ENCODE assay signal across 14 cellular contexts in the genomic region with DNA sequence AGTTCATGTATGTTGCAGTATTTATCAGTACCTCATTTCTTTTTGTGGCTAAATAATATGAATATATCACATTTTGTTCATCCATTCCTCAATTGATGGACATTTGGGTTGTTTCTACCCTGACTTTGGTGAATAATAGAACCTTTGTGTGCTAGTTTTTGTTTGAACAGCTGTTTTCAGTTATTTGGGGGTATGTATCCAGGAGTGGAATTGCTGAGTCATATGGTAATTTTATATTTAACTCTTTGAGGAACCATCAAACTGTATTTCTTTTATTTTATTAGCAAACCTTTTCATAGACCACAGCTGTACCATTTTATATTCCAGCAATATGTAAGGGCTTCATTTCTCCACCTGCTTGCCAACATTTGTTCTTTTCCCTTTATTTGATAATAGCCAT. TPM values are rescaled to one million over a fixed set of nuclear protein-coding genes. Genes with fewer than 3 reads are reported as not detected.
DNase-seq lines count a peak whose midpoint lies in the region; ATAC-seq and TF ChIP-seq lines count a peak whose summit lies in the region.
"Had no signal": no experiment of that assay in that cellular context is flagged by ENCODE, and none has a peak within 500 bp of the region (broad histone marks: within the 10 kb centered on the region; RNA-seq: fewer than 3 reads in every experiment).

No MANE protein-coding gene starts in this region.

- H3K27me3 ChIP-seq in SJCRH30 = no peaks in the 10 kb centered on the region
- H3K27me3 ChIP-seq in right atrium auricular region = no peaks in the 10 kb centered on the region
- H3K27me3 ChIP-seq: cardiac muscle cell had no signal

- H3K4me1 ChIP-seq in SJCRH30 = peaks cover 24% of the 10 kb centered on the region
- H3K4me1 ChIP-seq in right atrium auricular region = no peaks in the 10 kb centered on the region

- no peak for ATAC-seq in stimulated activated memory B cell treated with anti-CD40 and anti-IgM and Interleukin-4, amounts not matched to agents 10 μg/mL and 1 μg/mL and 100 μg/mL, for 72 hours
- no peak for ATAC-seq in GM19023 (IDR thresholded peaks at IDR 0.05; ENCODE audit: unreplicated experiment)

- peaks cover 81% of the 10 kb centered on the region for H3K36me3 Mint-ChIP-seq in activated T-cell treated with anti-CD3 and anti-CD28 coated beads, Interleukin-2, amount 50 U/mL, for 24 hours (ENCODE audit: low read depth)
- H3K36me3 Mint-ChIP-seq in stimulated activated memory B cell treated with anti-CD40 and anti-IgM and Interleukin-4, amounts not matched to agents 10 μg/mL and 1 μg/mL and 100 μg/mL, for 72 hours = peaks cover 55% of the 10 kb centered on the region

- peaks cover 34% of the 10 kb centered on the region for H3K36me3 ChIP-seq in SJCRH30
- H3K36me3 ChIP-seq in right atrium auricular region = peaks cover 40% of the 10 kb centered on the region

- TF ChIP-seq CTCF in right atrium auricular region (IDR thresholded peaks at IDR 0.05) = no peak

- H3K4me1 Mint-ChIP-seq in activated T-cell treated with anti-CD3 and anti-CD28 coated beads, Interleukin-2, amount 50 U/mL, for 24 hours (ENCODE audit: low read depth) = peaks cover 6% of the 10 kb centered on the region
- peaks cover 7% of the 10 kb centered on the region for H3K4me1 Mint-ChIP-seq in stimulated activated memory B cell treated with anti-CD40 and anti-IgM and Interleukin-4, amounts not matched to agents 10 μg/mL and 1 μg/mL and 100 μg/mL, for 72 hours
- H3K4me1 Mint-ChIP-seq: B cell, H9 had no signal

- H3K4me3 Mint-ChIP-seq in activated T-cell treated with anti-CD3 and anti-CD28 coated beads, Interleukin-2, amount 50 U/mL, for 24 hours = no peak overlapping the region
- H3K4me3 Mint-ChIP-seq in stimulated activated memory B cell treated with anti-CD40 and anti-IgM and Interleukin-4, amounts not matched to agents 10 μg/mL and 1 μg/mL and 100 μg/mL, for 72 hours = no peak overlapping the region
- H3K4me3 Mint-ChIP-seq: B cell, H9 had no signal

- H3K9me3 ChIP-seq in SJCRH30 (replicated peaks) = no peaks in the 10 kb centered on the region
- H3K9me3 ChIP-seq in right atrium auricular region = no peaks in the 10 kb centered on the region

- H3K4me3 ChIP-seq in SJCRH30 = no peak overlapping the region
- H3K4me3 ChIP-seq in right atrium auricular region = no peak overlapping the region
- H3K4me3 ChIP-seq: cardiac muscle cell, lung had no signal

- H3K27me3 Mint-ChIP-seq in activated T-cell treated with anti-CD3 and anti-CD28 coated beads, Interleukin-2, amount 50 U/mL, for 24 hours = no peaks in the 10 kb centered on the region
- H3K27me3 Mint-ChIP-seq in stimulated activated memory B cell treated with anti-CD40 and anti-IgM and Interleukin-4, amounts not matched to agents 10 μg/mL and 1 μg/mL and 100 μg/mL, for 72 hours = no peaks in the 10 kb centered on the region
- H3K27me3 Mint-ChIP-seq: B cell had no signal

- peak overlapping the region; percentile 83 for H3K27ac ChIP-seq in SJCRH30
- no peak overlapping the region for H3K27ac ChIP-seq in right atrium auricular region
- H3K27ac ChIP-seq: cardiac muscle cell had no signal

- peak overlapping the region; percentile 41 for H3K27ac Mint-ChIP-seq in activated T-cell treated with anti-CD3 and anti-CD28 coated beads, Interleukin-2, amount 50 U/mL, for 24 hours
- peak overlapping the region; percentile 29 for H3K27ac Mint-ChIP-seq in stimulated activated memory B cell treated with anti-CD40 and anti-IgM and Interleukin-4, amounts not matched to agents 10 μg/mL and 1 μg/mL and 100 μg/mL, for 72 hours
- H3K27ac Mint-ChIP-seq: B cell had no signal

- no peak for DNase-seq in activated T-cell treated with anti-CD3 and anti-CD28 coated beads, Interleukin-2, amount 50 U/mL, for 24 hours
- DNase-seq in activated T-cell treated with anti-CD3 and anti-CD28 coated beads, Interleukin-2, amount 50 U/mL, for 1 hour = no peak
- DNase-seq in SJCRH30 (peak; percentile 11 to 79), fibroblast of gingiva (ENCODE audit: low read depth) (peak; percentile 85), right atrium auricular region (ENCODE audit: low spot score) (no peak)
- DNase-seq in activated T-cell treated with anti-CD3 and anti-CD28 coated beads, Interleukin-2, amount 50 U/mL, for 48 hours = no peak
- DNase-seq: activated CD8-positive, alpha-beta memory T cell treated with anti-CD3 and anti-CD28 coated beads, Interleukin-2, amount 50 U/mL, for 4 hours; H9; T1000 had no signal

- no peaks in the 10 kb centered on the region for H3K9me3 Mint-ChIP-seq in activated T-cell treated with anti-CD3 and anti-CD28 coated beads, Interleukin-2, amount 50 U/mL, for 24 hours
- H3K9me3 Mint-ChIP-seq in stimulated activated memory B cell treated with anti-CD40 and anti-IgM and Interleukin-4, amounts not matched to agents 10 μg/mL and 1 μg/mL and 100 μg/mL, for 72 hours = no peaks in the 10 kb centered on the region
- H3K9me3 Mint-ChIP-seq: H9 had no signal

RNA-seq across cellular contexts. Expression of gene RBM5, which starts 38.4 kb away (rescaled TPM):
- 75.6 and 98.5 TPM in 2 replicates for total RNA-seq in SJCRH30 (2014; rRNA removed; shearing (Covaris generic))
- total RNA-seq in right atrium auricular region = 10 to 100 TPM; 58.7 to 75.8 TPM

Comparison
In these comparisons a context has a peak if more than half of its experiments do, and no peak if none do; other contexts are left out.
1. DNase-seq: peak in SJCRH30 (2 of 2) and fibroblast of gingiva (single experiment); none in activated T-cell treated with anti-CD3 and anti-CD28 coated beads, Interleukin-2, amount 50 U/mL, for 24 hours (single experiment), activated T-cell treated with anti-CD3 and anti-CD28 coated beads, Interleukin-2, amount 50 U/mL, for 1 hour (single experiment), right atrium auricular region (single experiment) and activated T-cell treated with anti-CD3 and anti-CD28 coated beads, Interleukin-2, amount 50 U/mL, for 48 hours (0 of 2).